ENCODE assay signal across 22 cellular contexts in genomic region chr17:6636105-6636504, GRCh38. TPM values are rescaled to one million over a fixed set of nuclear protein-coding genes. Genes with fewer than 3 reads are reported as not detected.
A peak's percentile ranks its signal among the peaks of the same experiment; 100 is the strongest.
DNase-seq lines count a peak whose midpoint lies in the region; ATAC-seq, FAIRE-seq and TF ChIP-seq lines count a peak whose summit lies in the region.
"Had no signal": no experiment of that assay in that cellular context is flagged by ENCODE, and none has a peak within 500 bp of the region (broad histone marks: within the 10 kb centered on the region; RNA-seq: fewer than 3 reads in every experiment).

No MANE protein-coding gene starts in this region.

- H3K79me1 ChIP-seq in neuronal stem cell (ENCODE audit: low read depth, low read length) = peaks cover 33% of the 10 kb centered on the region

- H3K79me2 ChIP-seq in HepG2 (ENCODE audit: insufficient read depth, low read length) = peaks cover 21% of the 10 kb centered on the region

- no peak for TF ChIP-seq RAD21 in A549 (conservative IDR thresholded peaks at IDR 0.05 in 1 of 2, IDR thresholded peaks at IDR 0.05 in 1 of 2)
- no peak for TF ChIP-seq RAD21 in HepG2 (CRISPR knock-in tag; IDR thresholded peaks at IDR 0.05)

- no peak overlapping the region for H2BK15ac ChIP-seq in neuronal stem cell (ENCODE audit: low read length)

- H3K27ac ChIP-seq in A549 (no peak overlapping the region), RWPE1 (peak overlapping the region; percentile 96), neuronal stem cell (replicated peaks; ENCODE audit: low read length) (no peak overlapping the region), HepG2 (ENCODE audit: extremely low read length, insufficient read depth, low read length) (no peak overlapping the region)
- H3K27ac ChIP-seq: 22Rv1; BLaER1 treated with 17β-estradiol and CSF1 and Interleukin-3, amounts not matched to agents 10 nM and 100 nM; C4-2B had no signal

- no peak overlapping the region for H3K18ac ChIP-seq in neuronal stem cell (ENCODE audit: low read length)

- CTCF ChIA-PET in A549 (lab: Yijun Ruan, JAX) = interaction anchor here (1.5 to 2.1 kb wide), 3 partner anchors 12 to 163 kb away, joined by 4 to 8 read pairs (median 7); no protein-coding TSS in a partner anchor
- CTCF ChIA-PET in RWPE1 (lab: Yijun Ruan, JAX) = no interaction called here
- CTCF ChIA-PET in activated CD4-positive, alpha-beta memory T cell treated with anti-CD3 and anti-CD28 coated beads, Interleukin-2, amount 10 ng/mL, durations not matched to agents 7 days and 5 days (lab: Charles Lee) = no interaction called here
- CTCF ChIA-PET in HepG2 (lab: Yijun Ruan, JAX; ENCODE audit: low intra/inter-chr PET ratio, low total read pairs) = no interaction called here

- H3K9me3 Mint-ChIP-seq in nephron = no peaks in the 10 kb centered on the region
- no peaks in the 10 kb centered on the region for H3K9me3 Mint-ChIP-seq in activated CD4-positive, alpha-beta memory T cell treated with anti-CD3 and anti-CD28 coated beads, Interleukin-2, amount 10 ng/mL, durations not matched to agents 7 days and 5 days
- H3K9me3 Mint-ChIP-seq: CD4-positive, alpha-beta T cell; CD8-positive, alpha-beta T cell had no signal

- H4K91ac ChIP-seq in neuronal stem cell (ENCODE audit: low read depth, low read length, poor library complexity) = peak overlapping the region; percentile 53

- no peak for DNase-seq in A549 (ENCODE audit: low read depth in 1 of 2, low spot score in 1 of 2)
- DNase-seq in RWPE1 (ENCODE audit: low spot score) = no peak
- DNase-seq in neuronal stem cell (ENCODE audit: low spot score) = no peak
- no peak for DNase-seq in activated CD4-positive, alpha-beta memory T cell treated with anti-CD3 and anti-CD28 coated beads, Interleukin-2, amount 10 ng/mL, durations not matched to agents 7 days and 5 days
- DNase-seq in HepG2 (ENCODE audit: low spot score) = no peak
- no peak for DNase-seq in foreskin melanocyte
- DNase-seq: AML-193; Caco-2; Calu3; CD4-positive, alpha-beta T cell; CD8-positive, alpha-beta T cell; DMS79 treated with DMSO at 0.1 percent for 48 hours; GF-D8 had no signal

- H3K27me3 ChIP-seq in neuronal stem cell (ENCODE audit: control insufficient read depth in 3 of 3, insufficient read depth in 3 of 3, low read depth in 1 of 3, low read length in 3 of 3) (no peaks in the 10 kb centered on the region), HepG2 (ENCODE audit: control insufficient read depth in 1 of 2, insufficient read depth in 2 of 2, low read length in 2 of 2) (no peaks in the 10 kb centered on the region)
- H3K27me3 ChIP-seq: BLaER1 treated with 17β-estradiol and CSF1 and Interleukin-3, amounts not matched to agents 10 nM and 100 nM had no signal

- in situ Hi-C loops in HepG2 (cut with HindIII; ENCODE audit: extremely low pct_ligation_motif_present, low pct_unique_long_range_greater_than_20kb) = no loop called here

- no peak overlapping the region for H4K8ac ChIP-seq in neuronal stem cell (ENCODE audit: low read depth, low read length)

- no peak for ATAC-seq in A549
- no peak for ATAC-seq in HepG2
- ATAC-seq: CD8-positive, alpha-beta T cell had no signal

- H3K4me1 ChIP-seq in A549 (peaks cover 9% of the 10 kb centered on the region), neuronal stem cell (ENCODE audit: control insufficient read depth in 2 of 2, insufficient read depth in 1 of 2, low read depth in 1 of 2, low read length in 2 of 2) (peaks cover 7% of the 10 kb centered on the region in 2 donors), HepG2 (ENCODE audit: insufficient read depth, low read length) (peaks cover 13% of the 10 kb centered on the region)
- H3K4me1 ChIP-seq: Caco-2 had no signal

- TF ChIP-seq POLR2A in A549 (IDR thresholded peaks at IDR 0.05; ENCODE audit: low read length) (no peak), HepG2 (IDR thresholded peaks at IDR 0.05; ENCODE audit: insufficient read depth in 1 of 2, low read depth in 2 of 2, low read length in 2 of 2) (no peak)

- POLR2A ChIA-PET in A549 (lab: Yijun Ruan, JAX) = interaction anchor here (0.5 kb wide), 1 partner anchor 807 kb away, joined by 5 read pairs; no protein-coding TSS in a partner anchor
- POLR2A ChIA-PET in RWPE1 (lab: Yijun Ruan, JAX; ENCODE audit: low non-redundant PET) = no interaction called here
- POLR2A ChIA-PET in activated CD4-positive, alpha-beta memory T cell treated with anti-CD3 and anti-CD28 coated beads, Interleukin-2, amount 10 ng/mL, durations not matched to agents 7 days and 5 days (lab: Charles Lee) = no interaction called here
- POLR2A ChIA-PET in HepG2 (lab: Yijun Ruan, JAX) = no interaction called here

- intact Hi-C loops in HepG2 (cut with micrococcal nuclease; ENCODE audit: unreplicated experiment) = no loop called here

- BruUV-seq in HepG2 (replicated peaks; lab: Mats Ljungman, UMichigan) = no TSS peak

- H2BK120ac ChIP-seq in neuronal stem cell (ENCODE audit: low read depth, low read length) = no peak overlapping the region

- no peak overlapping the region for H3K4me2 ChIP-seq in A549
- H3K4me2 ChIP-seq in neuronal stem cell (ENCODE audit: insufficient read depth, low read length, poor library complexity, severe bottlenecking) = no peak overlapping the region
- H3K4me2 ChIP-seq in HepG2 (ENCODE audit: low read depth, low read length) = no peak overlapping the region
- H3K4me2 ChIP-seq: BLaER1 treated with 17β-estradiol and CSF1 and Interleukin-3, amounts not matched to agents 10 nM and 100 nM had no signal

- FAIRE-seq in A549 (lab: Jason Lieb, UNC) (peak; percentile 23), HepG2 (lab: Jason Lieb, UNC) (no peak)
- FAIRE-seq: D721Med, G401.6, GM12891, GM19239 had no signal

- no peak overlapping the region for H3K14ac ChIP-seq in neuronal stem cell (ENCODE audit: low read length)

- H2BK5ac ChIP-seq in neuronal stem cell (ENCODE audit: low read length) = no peak overlapping the region

- H2BK12ac ChIP-seq in neuronal stem cell (ENCODE audit: low read length) = no peak overlapping the region

- H3K9ac ChIP-seq in neuronal stem cell (ENCODE audit: low read depth, low read length, poor library complexity) (no peak overlapping the region), HepG2 (ENCODE audit: insufficient read depth, low read depth, low read length) (no peak overlapping the region)
- H3K9ac ChIP-seq: BLaER1 treated with 17β-estradiol and CSF1 and Interleukin-3, amounts not matched to agents 10 nM and 100 nM had no signal

- no peak overlapping the region for H2AFZ ChIP-seq in neuronal stem cell (ENCODE audit: low read length)
- H2AFZ ChIP-seq in HepG2 (ENCODE audit: low read length) = no peak overlapping the region

- no peak overlapping the region for H2AK5ac ChIP-seq in neuronal stem cell (ENCODE audit: low read depth, low read length)

- H3K23ac ChIP-seq in neuronal stem cell (ENCODE audit: low read depth, low read length, poor library complexity) = no peak overlapping the region

- TF ChIP-seq CTCF in A549 (IDR thresholded peaks at IDR 0.05) (no peak), RWPE1 (conservative IDR thresholded peaks at IDR 0.05; ENCODE audit: low read depth) (no peak), nephron (IDR thresholded peaks at IDR 0.05; ENCODE audit: unreplicated experiment in 3 of 3) (no peak), HepG2 (CRISPR knock-in tag; IDR thresholded peaks at IDR 0.05) (no peak)

- H4K20me1 ChIP-seq in HepG2 (ENCODE audit: insufficient read depth, low read length) = no peaks in the 10 kb centered on the region

- no peaks in the 10 kb centered on the region for H3K27me3 Mint-ChIP-seq in nephron (ENCODE audit: low read depth)
- no peaks in the 10 kb centered on the region for H3K27me3 Mint-ChIP-seq in activated CD4-positive, alpha-beta memory T cell treated with anti-CD3 and anti-CD28 coated beads, Interleukin-2, amount 10 ng/mL, durations not matched to agents 7 days and 5 days
- H3K27me3 Mint-ChIP-seq: B cell; CD4-positive, alpha-beta T cell had no signal

- H3K4ac ChIP-seq in neuronal stem cell (ENCODE audit: low read length) = no peak overlapping the region

- TF ChIP-seq EP300 in A549 (IDR thresholded peaks at IDR 0.05) (no peak), HepG2 (IDR thresholded peaks at IDR 0.05; ENCODE audit: low read depth in 2 of 2, low read length in 2 of 2) (no peak), HepG2 (CRISPR knock-in tag; IDR thresholded peaks at IDR 0.05; ENCODE audit: borderline replicate concordance) (no peak)

- WGBS in A549 (ENCODE audit: missing lambda C conversion rate) = 82% methylated on average over 2 of the region's 2 CpGs
- WGBS in neuronal stem cell (ENCODE audit: extremely low coverage in 2 of 2, insufficient read length in 2 of 2, insufficient replicate concordance in 1 of 2), 2 donors = no CpG with 5 or more reads among the region's 2 CpGs
- 100% methylated on average over 2 of the region's 2 CpGs for WGBS in HepG2 (ENCODE audit: low lambda C conversion rate)

- H3K36me3 Mint-ChIP-seq in nephron (ENCODE audit: low read depth) = peaks cover 40% of the 10 kb centered on the region
- H3K36me3 Mint-ChIP-seq in activated CD4-positive, alpha-beta memory T cell treated with anti-CD3 and anti-CD28 coated beads, Interleukin-2, amount 10 ng/mL, durations not matched to agents 7 days and 5 days (ENCODE audit: low read depth) = peaks cover 31% of the 10 kb centered on the region

- H3K4me3 ChIP-seq in A549 (no peak overlapping the region), neuronal stem cell (ENCODE audit: low read length in 2 of 2) (no peak overlapping the region), HepG2 (replicated peaks in 1 of 3; ENCODE audit: insufficient read depth in 1 of 3, low read depth in 2 of 3, low read length in 3 of 3) (no peak overlapping the region)
- H3K4me3 ChIP-seq: BLaER1 treated with 17β-estradiol and CSF1 and Interleukin-3, amounts not matched to agents 10 nM and 100 nM had no signal

- H3K27ac Mint-ChIP-seq in nephron = no peak overlapping the region
- no peak overlapping the region for H3K27ac Mint-ChIP-seq in activated CD4-positive, alpha-beta memory T cell treated with anti-CD3 and anti-CD28 coated beads, Interleukin-2, amount 10 ng/mL, durations not matched to agents 7 days and 5 days
- H3K27ac Mint-ChIP-seq: B cell; CD4-positive, alpha-beta T cell; CD8-positive, alpha-beta T cell had no signal

- H3K4me3 Mint-ChIP-seq in nephron = peak overlapping the region; percentile 27 to 77 (median 38)
- no peak overlapping the region for H3K4me3 Mint-ChIP-seq in activated CD4-positive, alpha-beta memory T cell treated with anti-CD3 and anti-CD28 coated beads, Interleukin-2, amount 10 ng/mL, durations not matched to agents 7 days and 5 days
- H3K4me3 Mint-ChIP-seq: B cell; CD8-positive, alpha-beta T cell had no signal

- H3K36me3 ChIP-seq in neuronal stem cell (replicated peaks in 1 of 2; ENCODE audit: control insufficient read depth in 2 of 2, insufficient read depth in 2 of 2, low read length in 2 of 2) (peaks cover 8 to 65% of the 10 kb centered on the region in 2 donors), HepG2 (replicated peaks in 1 of 2; ENCODE audit: control insufficient read depth in 1 of 2, insufficient read depth in 2 of 2, low read length in 2 of 2) (peaks cover 2 to 21% of the 10 kb centered on the region in 2 experiments; a peak in 4 of 5 replicates)

- no peaks in the 10 kb centered on the region for H3K9me3 ChIP-seq in A549
- peaks cover 0 to 4% of the 10 kb centered on the region in 2 donors for H3K9me3 ChIP-seq in neuronal stem cell (replicated peaks in 1 of 2; ENCODE audit: control insufficient read depth in 2 of 2, insufficient read depth in 1 of 2, low read depth in 1 of 2, low read length in 2 of 2)
- H3K9me3 ChIP-seq in HepG2 (ENCODE audit: low read length) = no peaks in the 10 kb centered on the region
- H3K9me3 ChIP-seq: BLaER1 treated with 17β-estradiol and CSF1 and Interleukin-3, amounts not matched to agents 10 nM and 100 nM; Caco-2 had no signal

- H3K4me1 Mint-ChIP-seq in nephron = peaks cover 7% of the 10 kb centered on the region
- peaks cover 21% of the 10 kb centered on the region for H3K4me1 Mint-ChIP-seq in activated CD4-positive, alpha-beta memory T cell treated with anti-CD3 and anti-CD28 coated beads, Interleukin-2, amount 10 ng/mL, durations not matched to agents 7 days and 5 days

RNA-seq across cellular contexts. Expression of gene KIAA0753, which starts 4.4 kb away (rescaled TPM):
- polyA plus RNA-seq in A549 (2011; rRNA removed) (15.2 and 21.5 TPM in 2 replicates), A549 (2017; fragmentation: RNase III; extraction: RNeasy Plus Mini Kit Qiagen cat#74134 plus additional on column Dnase treatment) (13.6 to 16.1 TPM (median 14.1 TPM) in 3 replicates), HepG2 (2011; rRNA removed) (4.6 and 5.2 TPM in 2 replicates)
- 4.4 and 5.1 TPM in 2 replicates for polyA plus RNA-seq in A549 (2012; cell fraction: cytosol; rRNA removed)
- 5.5 and 11.7 TPM in 2 replicates for polyA plus RNA-seq in A549 (2012; cell fraction: nucleus; rRNA removed)
- polyA minus RNA-seq in A549 (2011; rRNA and poly(A)+ RNA removed) = 20.8 and 21.1 TPM in 2 replicates
- polyA plus RNA-seq in neuronal stem cell (2013, experiment 1 of 2) = 14.1 TPM
- 14.9 TPM for polyA plus RNA-seq in neuronal stem cell (2013, experiment 2 of 2)
- total RNA-seq in activated CD4-positive, alpha-beta memory T cell treated with anti-CD3 and anti-CD28 coated beads, Interleukin-2, amount 10 ng/mL, durations not matched to agents 7 days and 5 days = 10 to 100 TPM; 13.0 to 14.6 TPM
- total RNA-seq in HepG2 (2016; rRNA removed; fragmentation: Illumina TruSeq; extraction: Trizol) = 9.1 and 10.7 TPM in 2 replicates
- total RNA-seq in HepG2 (2016; cell fraction: cytosol; rRNA removed; fragmentation: Illumina TruSeq; extraction: Trizol; ENCODE audit: low read depth) = 10.1 and 10.8 TPM in 2 replicates
- total RNA-seq in HepG2 (2016; cell fraction: insoluble cytoplasmic fraction; rRNA removed; fragmentation: Illumina TruSeq; extraction: Trizol) = 8.7 and 9.2 TPM in 2 replicates
- 8.4 and 8.8 TPM in 2 replicates for total RNA-seq in HepG2 (2016; cell fraction: membrane; rRNA removed; fragmentation: Illumina TruSeq; extraction: Trizol)
- total RNA-seq in HepG2 (2016; cell fraction: nucleus; rRNA removed; fragmentation: Illumina TruSeq; extraction: Trizol) = 13.9 and 14.9 TPM in 2 replicates
- 1.5 and 2.1 TPM in 2 replicates for polyA plus RNA-seq in HepG2 (2011; cell fraction: cytosol; rRNA removed)
- 9.1 and 10.2 TPM in 2 replicates for polyA plus RNA-seq in HepG2 (2011; cell fraction: nucleus; rRNA removed)
- polyA plus RNA-seq in HepG2 (2012) = 3.9 and 4.2 TPM in 2 replicates
- polyA plus RNA-seq in HepG2 (2016; cell fraction: cytosol; fragmentation: Illumina TruSeq; extraction: Trizol; ENCODE audit: low read depth) = 0.69 and 0.77 TPM in 2 replicates
- 8.6 and 8.9 TPM in 2 replicates for polyA plus RNA-seq in HepG2 (2016; cell fraction: insoluble cytoplasmic fraction; fragmentation: Illumina TruSeq; extraction: Trizol; ENCODE audit: low read depth)
- 2.1 and 3.3 TPM in 2 replicates for polyA plus RNA-seq in HepG2 (2016; cell fraction: membrane; fragmentation: Illumina TruSeq; extraction: Trizol; ENCODE audit: low read depth)
- 16.8 and 22.4 TPM in 2 replicates for polyA plus RNA-seq in HepG2 (2016; cell fraction: nucleus; fragmentation: Illumina TruSeq; extraction: Trizol; ENCODE audit: insufficient read depth, low read depth)
- 2.2 and 12.2 TPM in 2 replicates for polyA minus RNA-seq in HepG2 (2011; rRNA and poly(A)+ RNA removed; ENCODE audit: low replicate concordance)
- polyA minus RNA-seq in HepG2 (2011; cell fraction: cytosol; rRNA and poly(A)+ RNA removed) = 2.5 and 3.3 TPM in 2 replicates
- polyA minus RNA-seq in HepG2 (2011; cell fraction: nucleus; rRNA and poly(A)+ RNA removed) = 21.6 and 23.2 TPM in 2 replicates

RNA-seq across cellular contexts. Expression of gene TXNDC17, which starts 4.8 kb away (rescaled TPM):
- 517 and 572 TPM in 2 replicates for polyA plus RNA-seq in A549 (2011; rRNA removed)
- polyA plus RNA-seq in A549 (2012; cell fraction: cytosol; rRNA removed) = 876 and 1,178 TPM in 2 replicates
- 419 and 424 TPM in 2 replicates for polyA plus RNA-seq in A549 (2012; cell fraction: nucleus; rRNA removed)
- 621 to 751 TPM (median 643 TPM) in 3 replicates for polyA plus RNA-seq in A549 (2017; fragmentation: RNase III; extraction: RNeasy Plus Mini Kit Qiagen cat#74134 plus additional on column Dnase treatment)
- polyA minus RNA-seq in A549 (2011; rRNA and poly(A)+ RNA removed) = 43.1 and 59.7 TPM in 2 replicates
- 130 TPM for polyA plus RNA-seq in neuronal stem cell (2013, experiment 1 of 2)
- 139 TPM for polyA plus RNA-seq in neuronal stem cell (2013, experiment 2 of 2)
- 10 to 100 TPM; 70.6 to 71.1 TPM for total RNA-seq in activated CD4-positive, alpha-beta memory T cell treated with anti-CD3 and anti-CD28 coated beads, Interleukin-2, amount 10 ng/mL, durations not matched to agents 7 days and 5 days
- 266 and 359 TPM in 2 replicates for total RNA-seq in HepG2 (2016; rRNA removed; fragmentation: Illumina TruSeq; extraction: Trizol)
- 93.1 and 113 TPM in 2 replicates for total RNA-seq in HepG2 (2016; cell fraction: cytosol; rRNA removed; fragmentation: Illumina TruSeq; extraction: Trizol; ENCODE audit: low read depth)
- total RNA-seq in HepG2 (2016; cell fraction: insoluble cytoplasmic fraction; rRNA removed; fragmentation: Illumina TruSeq; extraction: Trizol) = 255 and 373 TPM in 2 replicates
- 138 and 151 TPM in 2 replicates for total RNA-seq in HepG2 (2016; cell fraction: membrane; rRNA removed; fragmentation: Illumina TruSeq; extraction: Trizol)
- 76.2 and 83.8 TPM in 2 replicates for total RNA-seq in HepG2 (2016; cell fraction: nucleus; rRNA removed; fragmentation: Illumina TruSeq; extraction: Trizol)
- 147 and 188 TPM in 2 replicates for polyA plus RNA-seq in HepG2 (2011; rRNA removed)
- 236 and 276 TPM in 2 replicates for polyA plus RNA-seq in HepG2 (2011; cell fraction: cytosol; rRNA removed)
- polyA plus RNA-seq in HepG2 (2011; cell fraction: nucleus; rRNA removed) = 40.2 and 44.6 TPM in 2 replicates
- 97.0 and 122 TPM in 2 replicates for polyA plus RNA-seq in HepG2 (2012)
- polyA plus RNA-seq in HepG2 (2016; cell fraction: cytosol; fragmentation: Illumina TruSeq; extraction: Trizol; ENCODE audit: low read depth) = 101 and 125 TPM in 2 replicates
- 322 and 359 TPM in 2 replicates for polyA plus RNA-seq in HepG2 (2016; cell fraction: insoluble cytoplasmic fraction; fragmentation: Illumina TruSeq; extraction: Trizol; ENCODE audit: low read depth)
- polyA plus RNA-seq in HepG2 (2016; cell fraction: membrane; fragmentation: Illumina TruSeq; extraction: Trizol; ENCODE audit: low read depth) = 105 and 119 TPM in 2 replicates
- polyA plus RNA-seq in HepG2 (2016; cell fraction: nucleus; fragmentation: Illumina TruSeq; extraction: Trizol; ENCODE audit: insufficient read depth, low read depth) = 146 and 155 TPM in 2 replicates
- 30.3 and 88.3 TPM in 2 replicates for polyA minus RNA-seq in HepG2 (2011; rRNA and poly(A)+ RNA removed; ENCODE audit: low replicate concordance)
- 40.0 and 52.4 TPM in 2 replicates for polyA minus RNA-seq in HepG2 (2011; cell fraction: cytosol; rRNA and poly(A)+ RNA removed)
- polyA minus RNA-seq in HepG2 (2011; cell fraction: nucleus; rRNA and poly(A)+ RNA removed) = 10.8 and 14.4 TPM in 2 replicates

RNA-seq across cellular contexts. Expression of gene MED31, which starts 15.3 kb away (rescaled TPM):
- polyA plus RNA-seq in A549 (2011; rRNA removed) (49.0 and 50.2 TPM in 2 replicates), A549 (2017; fragmentation: RNase III; extraction: RNeasy Plus Mini Kit Qiagen cat#74134 plus additional on column Dnase treatment) (27.9 to 32.2 TPM (median 31.8 TPM) in 3 replicates), HepG2 (2011; rRNA removed) (14.2 and 19.0 TPM in 2 replicates)
- polyA plus RNA-seq in A549 (2012; cell fraction: cytosol; rRNA removed) = 22.9 and 25.0 TPM in 2 replicates
- polyA plus RNA-seq in A549 (2012; cell fraction: nucleus; rRNA removed) = 6.4 and 11.0 TPM in 2 replicates
- 11.4 and 14.4 TPM in 2 replicates for polyA minus RNA-seq in A549 (2011; rRNA and poly(A)+ RNA removed)
- 39.1 TPM for polyA plus RNA-seq in neuronal stem cell (2013, experiment 1 of 2)
- 41.1 TPM for polyA plus RNA-seq in neuronal stem cell (2013, experiment 2 of 2)
- 10 to 100 TPM; 26.0 to 26.3 TPM for total RNA-seq in activated CD4-positive, alpha-beta memory T cell treated with anti-CD3 and anti-CD28 coated beads, Interleukin-2, amount 10 ng/mL, durations not matched to agents 7 days and 5 days
- 20.9 and 25.0 TPM in 2 replicates for total RNA-seq in HepG2 (2016; rRNA removed; fragmentation: Illumina TruSeq; extraction: Trizol)
- total RNA-seq in HepG2 (2016; cell fraction: cytosol; rRNA removed; fragmentation: Illumina TruSeq; extraction: Trizol; ENCODE audit: low read depth) = 15.0 and 15.3 TPM in 2 replicates
- total RNA-seq in HepG2 (2016; cell fraction: insoluble cytoplasmic fraction; rRNA removed; fragmentation: Illumina TruSeq; extraction: Trizol) = 21.7 and 30.3 TPM in 2 replicates
- total RNA-seq in HepG2 (2016; cell fraction: membrane; rRNA removed; fragmentation: Illumina TruSeq; extraction: Trizol) = 13.3 and 13.7 TPM in 2 replicates
- total RNA-seq in HepG2 (2016; cell fraction: nucleus; rRNA removed; fragmentation: Illumina TruSeq; extraction: Trizol) = 13.4 and 18.3 TPM in 2 replicates
- polyA plus RNA-seq in HepG2 (2011; cell fraction: cytosol; rRNA removed) = 5.0 and 8.9 TPM in 2 replicates
- polyA plus RNA-seq in HepG2 (2011; cell fraction: nucleus; rRNA removed) = 4.0 and 7.0 TPM in 2 replicates
- polyA plus RNA-seq in HepG2 (2012) = 12.4 and 13.1 TPM in 2 replicates
- 7.9 and 10.0 TPM in 2 replicates for polyA plus RNA-seq in HepG2 (2016; cell fraction: cytosol; fragmentation: Illumina TruSeq; extraction: Trizol; ENCODE audit: low read depth)
- polyA plus RNA-seq in HepG2 (2016; cell fraction: insoluble cytoplasmic fraction; fragmentation: Illumina TruSeq; extraction: Trizol; ENCODE audit: low read depth) = 27.3 and 32.8 TPM in 2 replicates
- 9.6 and 13.7 TPM in 2 replicates for polyA plus RNA-seq in HepG2 (2016; cell fraction: membrane; fragmentation: Illumina TruSeq; extraction: Trizol; ENCODE audit: low read depth)
- 20.1 and 21.9 TPM in 2 replicates for polyA plus RNA-seq in HepG2 (2016; cell fraction: nucleus; fragmentation: Illumina TruSeq; extraction: Trizol; ENCODE audit: insufficient read depth, low read depth)
- 1.9 and 7.5 TPM in 2 replicates for polyA minus RNA-seq in HepG2 (2011; rRNA and poly(A)+ RNA removed; ENCODE audit: low replicate concordance)
- polyA minus RNA-seq in HepG2 (2011; cell fraction: cytosol; rRNA and poly(A)+ RNA removed) = 2.8 and 3.5 TPM in 2 replicates
- polyA minus RNA-seq in HepG2 (2011; cell fraction: nucleus; rRNA and poly(A)+ RNA removed) = 21.2 and 22.8 TPM in 2 replicates

RNA-seq across cellular contexts. Expression of gene C17orf100, which starts 15.5 kb away (rescaled TPM):
- 4.1 and 4.2 TPM in 2 replicates for polyA plus RNA-seq in A549 (2011; rRNA removed)
- polyA plus RNA-seq in A549 (2012; cell fraction: cytosol; rRNA removed) = 2.1 and 2.9 TPM in 2 replicates
- polyA plus RNA-seq in A549 (2012; cell fraction: nucleus; rRNA removed) = 1.6 and 2.0 TPM in 2 replicates
- polyA plus RNA-seq in A549 (2017; fragmentation: RNase III; extraction: RNeasy Plus Mini Kit Qiagen cat#74134 plus additional on column Dnase treatment) = 2.4 to 3.1 TPM (median 2.6 TPM) in 3 replicates
- polyA minus RNA-seq in A549 (2011; rRNA and poly(A)+ RNA removed) = 1.9 TPM in 2 replicates
- 7.5 TPM for polyA plus RNA-seq in neuronal stem cell (2013, experiment 1 of 2)
- polyA plus RNA-seq in neuronal stem cell (2013, experiment 2 of 2) = 7.7 TPM
- 1 to 10 TPM; 1.1 to 1.9 TPM for total RNA-seq in activated CD4-positive, alpha-beta memory T cell treated with anti-CD3 and anti-CD28 coated beads, Interleukin-2, amount 10 ng/mL, durations not matched to agents 7 days and 5 days
- 3.6 and 4.1 TPM in 2 replicates for total RNA-seq in HepG2 (2016; rRNA removed; fragmentation: Illumina TruSeq; extraction: Trizol)
- total RNA-seq in HepG2 (2016; cell fraction: cytosol; rRNA removed; fragmentation: Illumina TruSeq; extraction: Trizol; ENCODE audit: low read depth) = 2.2 and 2.4 TPM in 2 replicates
- total RNA-seq in HepG2 (2016; cell fraction: insoluble cytoplasmic fraction; rRNA removed; fragmentation: Illumina TruSeq; extraction: Trizol) = 3.2 and 4.7 TPM in 2 replicates
- 6.2 and 6.9 TPM in 2 replicates for total RNA-seq in HepG2 (2016; cell fraction: membrane; rRNA removed; fragmentation: Illumina TruSeq; extraction: Trizol)
- 3.8 and 4.0 TPM in 2 replicates for total RNA-seq in HepG2 (2016; cell fraction: nucleus; rRNA removed; fragmentation: Illumina TruSeq; extraction: Trizol)
- 8.7 and 10.1 TPM in 2 replicates for polyA plus RNA-seq in HepG2 (2011; rRNA removed)
- polyA plus RNA-seq in HepG2 (2011; cell fraction: cytosol; rRNA removed) = 10.2 and 10.7 TPM in 2 replicates
- 9.3 and 9.9 TPM in 2 replicates for polyA plus RNA-seq in HepG2 (2011; cell fraction: nucleus; rRNA removed)
- 12.3 and 32.8 TPM in 2 replicates for polyA plus RNA-seq in HepG2 (2012)
- 7.2 and 9.4 TPM in 2 replicates for polyA plus RNA-seq in HepG2 (2016; cell fraction: cytosol; fragmentation: Illumina TruSeq; extraction: Trizol; ENCODE audit: low read depth)
- 13.1 and 13.3 TPM in 2 replicates for polyA plus RNA-seq in HepG2 (2016; cell fraction: insoluble cytoplasmic fraction; fragmentation: Illumina TruSeq; extraction: Trizol; ENCODE audit: low read depth)
- 15.0 and 15.5 TPM in 2 replicates for polyA plus RNA-seq in HepG2 (2016; cell fraction: membrane; fragmentation: Illumina TruSeq; extraction: Trizol; ENCODE audit: low read depth)
- polyA plus RNA-seq in HepG2 (2016; cell fraction: nucleus; fragmentation: Illumina TruSeq; extraction: Trizol; ENCODE audit: insufficient read depth, low read depth) = 9.5 and 9.7 TPM in 2 replicates
- 1.0 and 10.4 TPM in 2 replicates for polyA minus RNA-seq in HepG2 (2011; rRNA and poly(A)+ RNA removed; ENCODE audit: low replicate concordance)
- 6.8 and 7.9 TPM in 2 replicates for polyA minus RNA-seq in HepG2 (2011; cell fraction: cytosol; rRNA and poly(A)+ RNA removed)
- 11.7 and 13.4 TPM in 2 replicates for polyA minus RNA-seq in HepG2 (2011; cell fraction: nucleus; rRNA and poly(A)+ RNA removed)
